ENCODE assay signal across 1 cellular context in genomic region chr5:100900796-100901731, GRCh38.
TF ChIP-seq lines count a peak whose summit lies in the region.

No MANE protein-coding gene starts in this region.

TF ChIP-seq in GM12878, 131 proteins besides CTCF, POLR2A, EP300 and RAD21 (continued from another document):
- TF ChIP-seq CEBPZ (IDR thresholded peaks at IDR 0.05; ENCODE audit: low read depth, low read length) (no peak; the same call in 1 of the 2 replicates), SKIL (IDR thresholded peaks at IDR 0.05; ENCODE audit: low read depth, poor library complexity, severe bottlenecking) (no peak), ZNF274 (IDR thresholded peaks at IDR 0.05; ENCODE audit: insufficient read depth, insufficient read length) (no peak), REST (IDR thresholded peaks at IDR 0.05; ENCODE audit: low read depth, low read length) (0 out of 2 replicates have a peak, but pooled peaks have one; percentile 22), SREBF1 (IDR thresholded peaks at IDR 0.05; ENCODE audit: low read length) (no peak), LARP7 (IDR thresholded peaks at IDR 0.05) (peak; percentile 70)
